In the genomic region with DNA sequence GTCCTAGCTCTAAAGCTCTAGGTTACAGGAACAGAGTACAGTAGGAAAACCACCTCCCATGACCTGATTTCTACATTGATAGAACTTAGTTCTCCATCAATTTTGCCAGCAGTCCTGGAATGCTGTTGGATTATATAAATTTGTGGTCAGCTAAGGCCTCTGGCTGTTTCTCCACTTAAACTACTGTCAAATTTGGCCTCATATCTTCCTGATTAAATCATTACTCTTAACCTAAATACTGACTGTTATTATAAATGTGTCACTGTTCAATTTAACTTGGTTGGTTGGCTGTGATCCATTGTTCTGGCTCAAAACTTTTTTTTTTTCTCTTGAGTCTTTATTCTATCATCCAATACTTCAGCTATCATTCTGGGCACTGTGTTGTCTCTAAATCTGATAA, we compare ENCODE assay signal across 23 cellular contexts.
"Had no signal": no experiment of that assay in that cellular context is flagged by ENCODE, and none has a peak within 500 bp of the region (broad histone marks: within the 10 kb centered on the region; RNA-seq: fewer than 3 reads in every experiment).

No MANE protein-coding gene starts in this region.

- ATAC-seq: effector memory CD8-positive, alpha-beta T cell; esophagus mucosa; left lobe of liver; mucosa of descending colon; natural killer cell treated with Interleukin-12 subunit alpha and Interleukin-12 subunit beta and Interleukin-15 and Interleukin-18, amount 100 ng/mL, for 72 hours; pancreas; stimulated activated naive B cell treated with anti-CD40 and anti-IgM and Interleukin-4, amounts not matched to agents 10 μg/mL and 1 μg/mL and 100 μg/mL, for 72 hours; upper lobe of right lung had no signal

- H3K36me3 ChIP-seq: neutrophil, pancreas, right lobe of liver, thoracic aorta, tibial nerve, upper lobe of right lung, uterus had no signal

- H3K27me3 ChIP-seq: neutrophil, pancreas, right lobe of liver, tibial nerve, upper lobe of right lung, uterus had no signal

- H3K27ac ChIP-seq: coronary artery, neutrophil, pancreas, right lobe of liver, thoracic aorta, tibial nerve, upper lobe of right lung, uterus had no signal

- DNase-seq: dermis blood vessel endothelial cell; effector memory CD8-positive, alpha-beta T cell; foreskin melanocyte; head of caudate nucleus; mesenchymal stem cell; mucosa of descending colon; naive B cell; pancreas; retina; right lobe of liver; small intestine; stimulated activated CD4-positive, alpha-beta T cell treated with anti-CD3 and anti-CD28 coated beads, Interleukin-15, amount 100 ng/mL, for 24 hours; stimulated activated CD4-positive, alpha-beta T cell treated with anti-CD3 and anti-CD28 coated beads, Interleukin-2, amount 100 ng/mL, for 48 hours; stimulated activated naive B cell treated with anti-CD40 and anti-IgM and Interleukin-4, amounts not matched to agents 10 μg/mL and 1 μg/mL and 100 μg/mL, for 72 hours; upper lobe of right lung; uterus had no signal

- H3K9me3 ChIP-seq: mucosa of descending colon, neutrophil, pancreas, right lobe of liver, thoracic aorta, upper lobe of right lung, uterus had no signal

- H3K4me1 ChIP-seq: pancreas, right lobe of liver, tibial nerve, upper lobe of right lung, uterus had no signal

- H3K4me3 ChIP-seq: coronary artery, mucosa of descending colon, pancreas, right lobe of liver, thoracic aorta, tibial nerve, upper lobe of right lung, uterus had no signal
